In the genomic region with DNA sequence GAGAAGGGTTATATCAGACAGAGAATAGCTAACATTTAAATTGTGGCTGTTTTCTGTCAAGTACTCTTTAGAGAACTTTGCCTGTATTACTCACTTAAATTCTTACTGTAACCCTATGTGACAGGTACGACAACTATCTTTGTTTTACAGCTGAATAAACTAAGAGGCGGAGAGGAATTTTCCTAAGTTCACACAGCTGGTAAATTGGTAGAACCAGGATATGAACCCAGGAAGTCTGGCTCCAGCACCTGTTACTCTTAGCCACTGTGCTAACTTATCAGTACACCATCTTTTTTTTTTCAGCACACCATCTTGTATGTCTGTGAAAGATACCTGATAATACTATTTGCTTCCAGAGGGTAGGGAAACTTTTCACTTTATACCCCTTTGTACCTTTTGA, we compare ENCODE assay signal across 27 cellular contexts. TPM values are rescaled to one million over a fixed set of nuclear protein-coding genes. Genes with fewer than 3 reads are reported as not detected.
"Had no signal": no experiment of that assay in that cellular context is flagged by ENCODE, and none has a peak within 500 bp of the region (broad histone marks: within the 10 kb centered on the region; RNA-seq: fewer than 3 reads in every experiment).

No MANE protein-coding gene starts in this region.

- H3K27ac Mint-ChIP-seq: activated CD8-positive, alpha-beta T cell treated with anti-CD3 and anti-CD28 coated beads, Interleukin-2, amount 10 ng/mL, durations not matched to agents 7 days and 5 days; activated naive CD8-positive, alpha-beta T cell treated with anti-CD3 and anti-CD28 coated beads, Interleukin-2, amount 10 ng/mL, durations not matched to agents 7 days and 5 days; activated T-helper 2 cell treated with anti-CD3 and anti-CD28 coated beads, Interferon-gamma antibody, Interleukin-2, Interleukin-4, amounts not matched to agents 10 μg/mL and 5 μg/mL and 100 μg/mL, durations not matched to agents 14 hours and 24 hours and 36 hours; naive B cell; type B pancreatic cell had no signal

- DNase-seq: activated CD4-positive, alpha-beta T cell treated with anti-CD3 and anti-CD28 coated beads for 1 hour; activated CD4-positive, alpha-beta T cell treated with anti-CD3 and anti-CD28 coated beads, Interleukin-2, amount 50 U/mL, for 1 hour; activated CD8-positive, alpha-beta T cell treated with anti-CD3 and anti-CD28 coated beads, Interleukin-2, amount 10 ng/mL, durations not matched to agents 7 days and 5 days; activated naive CD4-positive, alpha-beta T cell; activated naive CD8-positive, alpha-beta T cell treated with anti-CD3 and anti-CD28 coated beads, Interleukin-2, amount 10 ng/mL, durations not matched to agents 7 days and 5 days; activated T-cell treated with anti-CD3 and anti-CD28 coated beads, Interleukin-2, amount 50 U/mL, for 4 hours; amniotic stem cell; heart right ventricle; lower lobe of right lung; mesendoderm; naive B cell; nucleus accumbens; retina; spleen; stimulated activated CD4-positive, alpha-beta T cell treated with anti-CD3 and anti-CD28 coated beads, Interleukin-4, amount 100 ng/mL, for 1 hour; stimulated activated naive CD4-positive, alpha-beta T cell; WERI-Rb-1 had no signal

- H3K27me3 ChIP-seq: vagina had no signal

- H3K9me3 ChIP-seq: heart right ventricle, lower lobe of right lung, spleen, thoracic aorta, vagina had no signal

- H3K27me3 Mint-ChIP-seq: activated naive CD8-positive, alpha-beta T cell treated with anti-CD3 and anti-CD28 coated beads, Interleukin-2, amount 10 ng/mL, durations not matched to agents 7 days and 5 days had no signal

- H3K4me3 Mint-ChIP-seq: activated CD8-positive, alpha-beta T cell treated with anti-CD3 and anti-CD28 coated beads, Interleukin-2, amount 10 ng/mL, durations not matched to agents 7 days and 5 days; activated naive CD8-positive, alpha-beta T cell treated with anti-CD3 and anti-CD28 coated beads, Interleukin-2, amount 10 ng/mL, durations not matched to agents 7 days and 5 days; activated T-cell treated with anti-CD3 and anti-CD28 coated beads, Interleukin-2, amount 50 U/mL, for 4 hours; type B pancreatic cell had no signal

- H3K36me3 Mint-ChIP-seq: activated naive CD8-positive, alpha-beta T cell treated with anti-CD3 and anti-CD28 coated beads, Interleukin-2, amount 10 ng/mL, durations not matched to agents 7 days and 5 days; naive B cell; type B pancreatic cell had no signal

- H3K4me1 ChIP-seq: lower lobe of right lung had no signal

- H3K27ac ChIP-seq: cardiac muscle cell, epithelial cell of prostate, heart right ventricle, lower lobe of right lung, spleen, thoracic aorta, vagina, WERI-Rb-1 had no signal

- H3K9me3 Mint-ChIP-seq: activated naive CD8-positive, alpha-beta T cell treated with anti-CD3 and anti-CD28 coated beads, Interleukin-2, amount 10 ng/mL, durations not matched to agents 7 days and 5 days; activated T-cell treated with anti-CD3 and anti-CD28 coated beads, Interleukin-2, amount 50 U/mL, for 4 hours; activated T-helper 2 cell treated with anti-CD3 and anti-CD28 coated beads, Interferon-gamma antibody, Interleukin-2, Interleukin-4, amounts not matched to agents 10 μg/mL and 5 μg/mL and 100 μg/mL, durations not matched to agents 14 hours and 24 hours and 36 hours; type B pancreatic cell had no signal

- H3K4me3 ChIP-seq: cardiac muscle cell, heart right ventricle, lower lobe of right lung, spleen, thoracic aorta, vagina had no signal

- H3K36me3 ChIP-seq: cardiac muscle cell, heart right ventricle, lower lobe of right lung, spleen, thoracic aorta, vagina had no signal

- FAIRE-seq: keratinocyte, TTC549 had no signal

RNA-seq across cellular contexts. Expression of a gene that starts 30.3 kb away (rescaled TPM):
- polyA plus RNA-seq: neural cell had no signal

RNA-seq across cellular contexts. Expression of a gene that starts 31.1 kb away (rescaled TPM):
- total RNA-seq: chondrocyte had no signal
- polyA plus RNA-seq: keratinocyte, neural cell had no signal
